8 cellular contexts compared by ENCODE assay signal in the genomic region with DNA sequence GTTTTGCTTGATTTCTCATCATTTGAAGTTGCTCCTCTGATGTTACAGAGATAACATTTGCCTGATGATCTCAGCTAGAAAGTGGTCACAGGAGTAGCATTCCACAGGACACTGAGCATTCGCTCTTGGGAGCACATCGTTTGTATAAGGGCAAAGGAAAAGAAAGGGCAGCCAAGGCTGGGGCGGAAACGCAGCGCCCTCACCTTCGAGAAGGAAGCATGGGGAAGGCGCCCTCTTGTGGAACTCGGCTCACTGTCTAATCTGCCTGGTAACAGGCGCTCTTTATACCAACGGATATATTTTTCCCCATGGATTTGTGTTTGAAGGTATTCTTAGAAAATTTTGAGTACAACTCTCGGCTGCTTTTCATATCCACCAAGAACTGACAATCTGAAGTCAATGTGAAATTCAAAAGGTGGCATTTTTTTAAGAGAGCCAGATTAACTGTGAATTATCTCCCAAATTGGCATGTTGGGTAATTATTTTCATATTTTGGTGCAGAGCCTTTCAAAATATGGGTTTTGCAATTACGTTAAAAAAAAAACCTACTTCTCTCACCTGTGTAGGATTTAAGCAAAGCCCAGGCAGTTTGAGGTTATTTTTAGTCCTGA.
A peak's percentile ranks its signal among the peaks of the same experiment; 100 is the strongest.
DNase-seq lines count a peak whose midpoint lies in the region; ATAC-seq, FAIRE-seq and TF ChIP-seq lines count a peak whose summit lies in the region.

No MANE protein-coding gene starts in this region.

- H2BK15ac ChIP-seq in mesenchymal stem cell (ENCODE audit: low read depth, poor library complexity, severe bottlenecking): no peak overlapping the region

- H3K36me3 Mint-ChIP-seq in activated CD8-positive, alpha-beta T cell treated with anti-CD3 and anti-CD28 coated beads, Interleukin-2, amount 10 ng/mL, durations not matched to agents 7 days and 5 days (ENCODE audit: low read depth): no peaks in the 10 kb centered on the region

- H3K9me3 ChIP-seq in effector memory CD4-positive, alpha-beta T cell (ENCODE audit: control insufficient read depth, low read length): no peaks in the 10 kb centered on the region
- H3K9me3 ChIP-seq in mesenchymal stem cell (ENCODE audit: control insufficient read depth, low read length): no peaks in the 10 kb centered on the region

- no peaks in the 10 kb centered on the region for H3K36me3 ChIP-seq in BJ (ENCODE audit: control insufficient read depth, insufficient read depth, low read length)
- no peaks in the 10 kb centered on the region for H3K36me3 ChIP-seq in effector memory CD4-positive, alpha-beta T cell (ENCODE audit: control insufficient read depth, insufficient read depth, low read length)
- H3K36me3 ChIP-seq in mesenchymal stem cell (ENCODE audit: control insufficient read depth in 1 of 2, insufficient read depth in 2 of 2, low read depth in 1 of 2, low read length in 2 of 2): no peaks in the 10 kb centered on the region

- 12% methylated on average over 8 of the region's 12 CpGs for WGBS in mesenchymal stem cell

- peaks cover 15% of the 10 kb centered on the region for H3K4me1 Mint-ChIP-seq in activated CD8-positive, alpha-beta T cell treated with anti-CD3 and anti-CD28 coated beads, Interleukin-2, amount 10 ng/mL, durations not matched to agents 7 days and 5 days (ENCODE audit: low read depth)

- TF ChIP-seq CTCF in BJ (IDR thresholded peaks at IDR 0.05; ENCODE audit: insufficient read depth, low read depth, low read length): peak; percentile 85

- peak overlapping the region; percentile 83 for H3K27ac Mint-ChIP-seq in activated CD8-positive, alpha-beta T cell treated with anti-CD3 and anti-CD28 coated beads, Interleukin-2, amount 10 ng/mL, durations not matched to agents 7 days and 5 days

- ATAC-seq in HG03439 (IDR thresholded peaks at IDR 0.05; ENCODE audit: unreplicated experiment): peak; percentile 84
- ATAC-seq in activated CD8-positive, alpha-beta T cell treated with anti-CD3 and anti-CD28 coated beads, Interleukin-2, amount 10 ng/mL, durations not matched to agents 7 days and 5 days: peak; percentile 94

- POLR2A ChIA-PET in BJ (lab: Charles Lee): no interaction called here
- POLR2A ChIA-PET in activated CD8-positive, alpha-beta T cell treated with anti-CD3 and anti-CD28 coated beads, Interleukin-2, amount 10 ng/mL, durations not matched to agents 7 days and 5 days (lab: Charles Lee): no interaction called here

- H3K9me3 Mint-ChIP-seq in activated CD8-positive, alpha-beta T cell treated with anti-CD3 and anti-CD28 coated beads, Interleukin-2, amount 10 ng/mL, durations not matched to agents 7 days and 5 days (ENCODE audit: insufficient read depth): no peaks in the 10 kb centered on the region

- H3K27ac ChIP-seq in effector memory CD4-positive, alpha-beta T cell (ENCODE audit: insufficient read depth, low read length, poor library complexity, severe bottlenecking): no peak overlapping the region
- no peak overlapping the region for H3K27ac ChIP-seq in mesenchymal stem cell (ENCODE audit: low read length, poor library complexity, severe bottlenecking)

- peak overlapping the region; percentile 42 for H3K4me2 ChIP-seq in mesenchymal stem cell (ENCODE audit: low read length, poor library complexity, severe bottlenecking)

- H4K91ac ChIP-seq in mesenchymal stem cell (ENCODE audit: low read length): no peak overlapping the region

- no peak overlapping the region for H2AFZ ChIP-seq in mesenchymal stem cell (ENCODE audit: low read depth, low read length)

- no peaks in the 10 kb centered on the region for H3K79me1 ChIP-seq in mesenchymal stem cell (replicated peaks; ENCODE audit: low read length, poor library complexity, severe bottlenecking)

- H3K18ac ChIP-seq in mesenchymal stem cell (ENCODE audit: low read depth in 1 of 2, low read length in 2 of 2): no peak overlapping the region

- no peak overlapping the region for H4K8ac ChIP-seq in mesenchymal stem cell (ENCODE audit: low read length)

- no peak overlapping the region for H3K4me3 ChIP-seq in BJ (ENCODE audit: low read depth, low read length)
- H3K4me3 ChIP-seq in effector memory CD4-positive, alpha-beta T cell (ENCODE audit: insufficient read depth, low read depth, low read length, poor library complexity, severe bottlenecking): no peak overlapping the region
- H3K4me3 ChIP-seq in mesenchymal stem cell (ENCODE audit: insufficient read depth in 1 of 2, low read depth in 1 of 2, low read length in 2 of 2): peak overlapping the region in 1 of 2 experiments; percentile 46

- peak; percentile 87 for FAIRE-seq in GM19239 (lab: Jason Lieb, UNC)

- CTCF ChIA-PET in BJ (lab: Yijun Ruan, JAX): interaction anchor here (0.7 to 1.9 kb wide), 12 partner anchors 9 to 505 kb away, joined by 3 to 7 read pairs (median 3); no protein-coding TSS in a partner anchor
- CTCF ChIA-PET in activated CD8-positive, alpha-beta T cell treated with anti-CD3 and anti-CD28 coated beads, Interleukin-2, amount 10 ng/mL, durations not matched to agents 7 days and 5 days (lab: Charles Lee): interaction anchor here (0.7 to 2.6 kb wide), 20 partner anchors 10 to 501 kb away, joined by 3 to 9 read pairs (median 3); no protein-coding TSS in a partner anchor

- H3K14ac ChIP-seq in mesenchymal stem cell (ENCODE audit: low read length in 2 of 2): no peak overlapping the region

- no peaks in the 10 kb centered on the region for H3K27me3 Mint-ChIP-seq in activated CD8-positive, alpha-beta T cell treated with anti-CD3 and anti-CD28 coated beads, Interleukin-2, amount 10 ng/mL, durations not matched to agents 7 days and 5 days (ENCODE audit: low read depth)

- no peaks in the 10 kb centered on the region; the same call in 1 of the 2 replicates for H3K27me3 ChIP-seq in BJ (ENCODE audit: control insufficient read depth, insufficient read depth, low read length)
- H3K27me3 ChIP-seq in effector memory CD4-positive, alpha-beta T cell (replicated peaks; ENCODE audit: control insufficient read depth, insufficient read depth, low read length, poor library complexity, severe bottlenecking): no peaks in the 10 kb centered on the region
- no peaks in the 10 kb centered on the region for H3K27me3 ChIP-seq in mesenchymal stem cell (ENCODE audit: control insufficient read depth in 1 of 2, insufficient read depth in 1 of 2, low read length in 2 of 2)

- no peak overlapping the region for H2AK5ac ChIP-seq in mesenchymal stem cell (ENCODE audit: low read length, severe bottlenecking)

- peak overlapping the region; percentile 20 for H3K4me3 Mint-ChIP-seq in activated CD8-positive, alpha-beta T cell treated with anti-CD3 and anti-CD28 coated beads, Interleukin-2, amount 10 ng/mL, durations not matched to agents 7 days and 5 days

- H3K23ac ChIP-seq in mesenchymal stem cell (ENCODE audit: low read length in 2 of 2): no peak overlapping the region

- no peak overlapping the region for H3K4ac ChIP-seq in mesenchymal stem cell (ENCODE audit: low read depth in 1 of 2, low read length in 2 of 2)

- H2BK5ac ChIP-seq in mesenchymal stem cell (ENCODE audit: low read depth, low read length, poor library complexity, severe bottlenecking): no peak overlapping the region

- peaks cover 11% of the 10 kb centered on the region for H3K4me1 ChIP-seq in effector memory CD4-positive, alpha-beta T cell (ENCODE audit: control insufficient read depth, insufficient read depth, low read length, poor library complexity, severe bottlenecking)
- H3K4me1 ChIP-seq in mesenchymal stem cell (ENCODE audit: control insufficient read depth, insufficient read depth, low read depth, low read length): peaks cover 5% of the 10 kb centered on the region

- peak overlapping the region in 1 of 2 experiments; percentile 6 for H2BK12ac ChIP-seq in mesenchymal stem cell (ENCODE audit: low read length in 2 of 2)

- H3K9ac ChIP-seq in mesenchymal stem cell (ENCODE audit: low read length): peak overlapping the region; percentile 57

- DNase-seq in BJ (ENCODE audit: low read depth) (no peak), GM19239 (ENCODE audit: insufficient read length, low spot score) (peak; percentile 24), NCI-H526 (lab: John Stamatoyannopoulos, UW) (peak; percentile 53 to 91), mesenchymal stem cell (peak; percentile 76)
- peak; percentile 88 for DNase-seq in activated CD8-positive, alpha-beta T cell treated with anti-CD3 and anti-CD28 coated beads, Interleukin-2, amount 10 ng/mL, durations not matched to agents 7 days and 5 days
- peak; percentile 29 to 57 (median 42) for DNase-seq in effector memory CD4-positive, alpha-beta T cell
- peak; percentile 39 to 43 for DNase-seq in stimulated activated CD8-positive, alpha-beta memory T cell treated with anti-CD3 and anti-CD28 coated beads, Interleukin-15, amount 100 ng/mL, for 4 hours (ENCODE audit: low read depth in 2 of 2)

- H2BK120ac ChIP-seq in mesenchymal stem cell (ENCODE audit: low read depth, low read length): no peak overlapping the region
